Comparison of ENCODE assay signal across 7 cellular contexts in the genomic region with DNA sequence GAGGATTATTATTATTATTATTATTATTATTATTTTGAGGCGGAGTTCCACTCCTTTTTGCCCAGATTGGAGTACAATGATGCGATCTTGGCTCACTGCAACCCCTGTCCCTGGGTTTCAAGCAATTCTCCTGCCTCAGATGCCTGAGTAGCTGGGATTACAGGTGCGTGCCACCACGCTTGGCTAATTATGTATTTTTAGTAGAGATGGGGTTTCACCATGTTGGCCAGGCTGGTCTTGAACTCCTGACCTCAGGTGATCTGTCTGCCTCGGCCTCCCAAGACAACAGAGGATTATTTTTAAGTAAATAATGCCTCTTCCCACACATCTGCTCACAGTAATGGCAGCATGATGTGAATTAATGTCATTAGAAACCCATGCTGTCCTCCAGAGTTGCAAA. TPM values are rescaled to one million over a fixed set of nuclear protein-coding genes. Genes with fewer than 3 reads are reported as not detected.
DNase-seq lines count a peak whose midpoint lies in the region; ATAC-seq and TF ChIP-seq lines count a peak whose summit lies in the region.
"Not testable (repeated sequence)": the region's sequence is repeated elsewhere in the genome, so short reads cannot be mapped to it uniquely, and the experiment has no call there.

No MANE protein-coding gene starts in this region.

- H3K27ac Mint-ChIP-seq in activated T-cell treated with anti-CD3 and anti-CD28 coated beads, Interleukin-2, amount 50 U/mL, for 24 hours: peak overlapping the region; percentile 57
- peak overlapping the region; percentile 78 for H3K27ac Mint-ChIP-seq in chondrocyte (ENCODE audit: unreplicated experiment)
- H3K27ac Mint-ChIP-seq in neural progenitor cell: not testable (repeated sequence)

- not testable (repeated sequence) for H3K27me3 Mint-ChIP-seq in activated T-cell treated with anti-CD3 and anti-CD28 coated beads, Interleukin-2, amount 50 U/mL, for 24 hours; chondrocyte (ENCODE audit: low read depth); neural progenitor cell (ENCODE audit: insufficient read depth, low read depth)

- peaks cover 16% of the 10 kb centered on the region for H3K36me3 Mint-ChIP-seq in activated T-cell treated with anti-CD3 and anti-CD28 coated beads, Interleukin-2, amount 50 U/mL, for 24 hours (ENCODE audit: low read depth)
- peaks cover 15% of the 10 kb centered on the region for H3K36me3 Mint-ChIP-seq in chondrocyte (ENCODE audit: low read depth)
- not testable (repeated sequence) for H3K36me3 Mint-ChIP-seq in neural progenitor cell

- H4K8ac ChIP-seq in IMR-90 (ENCODE audit: low read depth in 2 of 2, low read length in 2 of 2): 0 out of 4 replicates have a peak overlapping the region, but pooled peaks of 1 of the 2 experiments have one; percentile 19

- H2BK5ac ChIP-seq in IMR-90 (ENCODE audit: low read depth, low read length, poor library complexity, severe bottlenecking): peak overlapping the region; percentile 30

- H2BK20ac ChIP-seq in IMR-90 (ENCODE audit: low read depth, low read length): not testable (repeated sequence)

- not testable (repeated sequence) for H3K27me3 ChIP-seq in IMR-90 (ENCODE audit: control insufficient read depth, insufficient read depth, low read length); heart left ventricle; neural progenitor cell; stomach

- not testable (repeated sequence) for BruUV-seq in IMR-90 (replicated peaks; lab: Mats Ljungman, UMichigan)

- peaks cover 21% of the 10 kb centered on the region for H3K4me1 Mint-ChIP-seq in activated T-cell treated with anti-CD3 and anti-CD28 coated beads, Interleukin-2, amount 50 U/mL, for 24 hours (ENCODE audit: low read depth)
- H3K4me1 Mint-ChIP-seq in chondrocyte (ENCODE audit: low read depth): peaks cover 30% of the 10 kb centered on the region
- not testable (repeated sequence) for H3K4me1 Mint-ChIP-seq in neural progenitor cell

- H3K4me3 ChIP-seq in IMR-90 (ENCODE audit: insufficient read depth, low read depth, low read length); heart left ventricle; neural progenitor cell; stomach: not testable (repeated sequence)

- H4K20me1 ChIP-seq in IMR-90 (ENCODE audit: insufficient read depth, low read length): peaks cover 20% of the 10 kb centered on the region; the same call in 1 of the 2 replicates
- H4K20me1 ChIP-seq in neural progenitor cell (ENCODE audit: low read depth): not testable (repeated sequence)

- H2AK5ac ChIP-seq in IMR-90 (ENCODE audit: low read depth, low read length): not testable (repeated sequence)

- not testable (repeated sequence) for DNase-seq in IMR-90; activated T-cell treated with anti-CD3 and anti-CD28 coated beads, Interleukin-2, amount 50 U/mL, for 24 hours; chondrocyte (ENCODE audit: low spot score); heart left ventricle; neural progenitor cell (ENCODE audit: low spot score); stomach

- not testable (repeated sequence) for H3K56ac ChIP-seq in IMR-90 (ENCODE audit: extremely low read depth, insufficient read depth, low read length)

- not testable (repeated sequence) for H2BK15ac ChIP-seq in IMR-90 (ENCODE audit: low read depth, low read length)

- no CpG with 5 or more reads among the region's 5 CpGs for WGBS in IMR-90 (ENCODE audit: extremely low coverage in 2 of 2, insufficient read length in 1 of 2), 2 experiments
- WGBS in heart left ventricle, 4 donors: 82 to 93% (median 91%) methylated on average over 5 of the region's 5 CpGs
- WGBS in stomach, 5 donors: 81 to 90% (median 82%) methylated on average over 5 of the region's 5 CpGs

- not testable (repeated sequence) for H2AK9ac ChIP-seq in IMR-90 (replicated peaks; ENCODE audit: low read depth, low read length, poor library complexity)

- not testable (repeated sequence) for H3K9me3 ChIP-seq in IMR-90 (ENCODE audit: control insufficient read depth, insufficient read depth, low read length); heart left ventricle; neural progenitor cell (ENCODE audit: low read depth); stomach

- TF ChIP-seq EP300 in stomach (IDR thresholded peaks at IDR 0.05): not testable (repeated sequence)

- intact Hi-C loops in IMR-90 (cut with micrococcal nuclease) (loop anchor here (1.0 to 5.0 kb wide), 2 partner anchors 97 to 365 kb away; no protein-coding TSS in a partner anchor), heart left ventricle (cut with DNase I) (loop anchor here in 8 of 10 donors (1.0 to 5.0 kb wide), 4 partner anchors 50 to 99 kb away; a partner anchor contains a TSS), stomach (cut with DNase I; ENCODE audit: low total_unique reads) (loop anchor here (5.0 kb wide), 1 partner anchor 95 kb away; no protein-coding TSS in a partner anchor)

- TF ChIP-seq CTCF in IMR-90 (conservative IDR thresholded peaks at IDR 0.05; ENCODE audit: low read depth, low read length); chondrocyte (IDR thresholded peaks at IDR 0.05); heart left ventricle (IDR thresholded peaks at IDR 0.05); neural progenitor cell (IDR thresholded peaks at IDR 0.05); stomach (IDR thresholded peaks at IDR 0.05): not testable (repeated sequence)

- not testable (repeated sequence) for H4K5ac ChIP-seq in IMR-90 (ENCODE audit: low read depth, low read length)

- not testable (repeated sequence) for H3K9ac ChIP-seq in IMR-90 (ENCODE audit: low read depth, low read length); neural progenitor cell

- H2BK120ac ChIP-seq in IMR-90 (ENCODE audit: low read depth, low read length): not testable (repeated sequence)

- 0 out of 2 replicates have a peak overlapping the region, but pooled peaks have one; percentile 14 for H4K91ac ChIP-seq in IMR-90 (ENCODE audit: insufficient read depth, low read depth, low read length)

- not testable (repeated sequence) for TF ChIP-seq POLR2A in IMR-90 (IDR thresholded peaks at IDR 0.05; ENCODE audit: low read depth, low read length); heart left ventricle (IDR thresholded peaks at IDR 0.05); stomach (IDR thresholded peaks at IDR 0.05)

- not testable (repeated sequence) for H3K9me1 ChIP-seq in IMR-90 (ENCODE audit: insufficient read depth, low read length)

- TF ChIP-seq RAD21 in IMR-90 (IDR thresholded peaks at IDR 0.05; ENCODE audit: low read length): not testable (repeated sequence)

- not testable (repeated sequence) for H3K4me2 ChIP-seq in IMR-90 (ENCODE audit: low read depth, low read length); neural progenitor cell

- H3K79me1 ChIP-seq in IMR-90 (ENCODE audit: low read depth in 1 of 2, low read length in 2 of 2): peaks cover 3 to 31% of the 10 kb centered on the region in 2 experiments; a peak in 3 of 4 replicates

- CTCF ChIA-PET in IMR-90 (lab: Yijun Ruan, JAX): interaction anchor here (0.6 to 2.9 kb wide), 15 partner anchors 8 to 691 kb away, joined by 3 to 36 read pairs (median 4); no protein-coding TSS in a partner anchor

- dilution Hi-C loops in IMR-90 (cut with HindIII; ENCODE audit: low sequenced_read_pairs, unreplicated experiment): not testable (repeated sequence)

- H3K27ac ChIP-seq in IMR-90 (ENCODE audit: insufficient read depth, low read length) (0 out of 2 replicates have a peak overlapping the region, but pooled peaks have one; percentile 4), heart left ventricle (peak overlapping the region in 9 of 12 donors; percentile 22 to 61 (median 39)), stomach (peak overlapping the region in 4 of 5 donors; percentile 47 to 70 (median 54))
- not testable (repeated sequence) for H3K27ac ChIP-seq in neural progenitor cell

- not testable (repeated sequence) for H3K4me3 Mint-ChIP-seq in activated T-cell treated with anti-CD3 and anti-CD28 coated beads, Interleukin-2, amount 50 U/mL, for 24 hours; chondrocyte (ENCODE audit: unreplicated experiment); neural progenitor cell

- H3K79me2 ChIP-seq in neural progenitor cell (ENCODE audit: low read depth): not testable (repeated sequence)

- 0 out of 2 replicates have a peak overlapping the region, but pooled peaks have one; percentile 10 for H3K18ac ChIP-seq in IMR-90 (ENCODE audit: low read depth, low read length)

- not testable (repeated sequence) for H3K23ac ChIP-seq in IMR-90 (ENCODE audit: low read depth, low read length)

- peak overlapping the region; percentile 20; the same call in 1 of the 2 replicates for H3K14ac ChIP-seq in IMR-90 (replicated peaks; ENCODE audit: low read depth, low read length)

- H2AFZ ChIP-seq in IMR-90 (replicated peaks; ENCODE audit: low read length, poor library complexity): not testable (repeated sequence)
- peak overlapping the region; percentile 54 for H2AFZ ChIP-seq in neural progenitor cell (replicated peaks)

- H3K4ac ChIP-seq in IMR-90 (ENCODE audit: low read depth, low read length): not testable (repeated sequence)

- H3K9me3 Mint-ChIP-seq in activated T-cell treated with anti-CD3 and anti-CD28 coated beads, Interleukin-2, amount 50 U/mL, for 24 hours; chondrocyte (ENCODE audit: low read depth); neural progenitor cell: not testable (repeated sequence)

- not testable (repeated sequence) for H3F3A ChIP-seq in neural progenitor cell (ENCODE audit: low read depth)

- not testable (repeated sequence) for H3K4me1 ChIP-seq in IMR-90 (ENCODE audit: control insufficient read depth, insufficient read depth, low read length); neural progenitor cell
- H3K4me1 ChIP-seq in heart left ventricle: peaks cover 0 to 59% (median 15%) of the 10 kb centered on the region in 12 donors
- peaks cover 16 to 34% (median 17%) of the 10 kb centered on the region in 4 donors for H3K4me1 ChIP-seq in stomach

- POLR2A ChIA-PET in IMR-90 (lab: Charles Lee; ENCODE audit: unreplicated experiment): interaction anchor here (0.6 to 1.5 kb wide), 5 partner anchors 21 to 89 kb away, joined by 3 to 11 read pairs (median 4); a partner anchor contains a TSS

- in situ Hi-C loops in IMR-90 (cut with MboI; ENCODE audit: low sequenced_read_pairs): not testable (repeated sequence)

- H3K36me3 ChIP-seq in IMR-90 (ENCODE audit: control insufficient read depth, insufficient read depth, low read length) (peaks cover 22% of the 10 kb centered on the region), heart left ventricle (peaks cover 0 to 20% (median 6%) of the 10 kb centered on the region in 9 donors), stomach (peaks cover 0 to 20% (median 11%) of the 10 kb centered on the region in 4 donors)
- not testable (repeated sequence) for H3K36me3 ChIP-seq in neural progenitor cell

- peak; percentile 7 for ATAC-seq in GM18868 (IDR thresholded peaks at IDR 0.05; ENCODE audit: unreplicated experiment)
- not testable (repeated sequence) for ATAC-seq in IMR-90 (ENCODE audit: low read depth); heart left ventricle

RNA-seq across cellular contexts. Expression of a gene that starts 20.5 kb away (rescaled TPM):
- total RNA-seq in IMR-90 (2012; rRNA removed) (757 and 978 TPM in 2 replicates), chondrocyte (846 to 4,145 TPM (median 3,929 TPM) in 3 replicates), heart left ventricle (100 to 1,000 TPM in 4 of 9 donors, 10 to 100 TPM in 5; 70.9 to 244 (median 86.7) TPM), neural progenitor cell (ENCODE audit: low replicate concordance) (19.0 and 22.3 TPM in 2 replicates), stomach (1,000 to 10,000 TPM in 3 of 5 donors, 100 to 1,000 TPM in 2; 662 to 3,169 (median 1,551) TPM)
- polyA plus RNA-seq in IMR-90 (2012; rRNA removed) (1,117 and 1,235 TPM in 2 replicates), heart left ventricle (100 to 1,000 TPM; 110 to 122 TPM), stomach (1,000 to 10,000 TPM in 1 of 3 donors, 100 to 1,000 TPM in 2; 233 to 1,186 (median 339) TPM)
- polyA plus RNA-seq in IMR-90 (2012; cell fraction: cytosol; rRNA removed): 948 and 1,147 TPM in 2 replicates
- 396 and 625 TPM in 2 replicates for polyA plus RNA-seq in IMR-90 (2012; cell fraction: nucleus; rRNA removed; ENCODE audit: low replicate concordance)

RNA-seq across cellular contexts. Expression of a gene that starts 52.0 kb away (rescaled TPM):
- total RNA-seq in IMR-90 (2012; rRNA removed): 28.1 and 32.8 TPM in 2 replicates
- 26.8 and 30.6 TPM in 2 replicates for polyA plus RNA-seq in IMR-90 (2012; rRNA removed)
- 10.8 and 17.7 TPM in 2 replicates for polyA plus RNA-seq in IMR-90 (2012; cell fraction: cytosol; rRNA removed)
- 41.6 and 41.8 TPM in 2 replicates for polyA plus RNA-seq in IMR-90 (2012; cell fraction: nucleus; rRNA removed; ENCODE audit: low replicate concordance)
- total RNA-seq in chondrocyte: 1.6 to 2.7 TPM (median 2.1 TPM) in 3 replicates
- total RNA-seq in heart left ventricle: 1 to 10 TPM; 1.2 to 6.3 (median 3.9) TPM
- polyA plus RNA-seq in heart left ventricle: 1 to 10 TPM; 1.0 to 1.2 TPM
- total RNA-seq in neural progenitor cell (ENCODE audit: low replicate concordance): 1.6 and 1.9 TPM in 2 replicates
- total RNA-seq in stomach: 10 to 100 TPM in 3 of 5 donors, 1 to 10 TPM in 2; 6.7 to 40.8 (median 10.7) TPM
- polyA plus RNA-seq in stomach: 1 to 10 TPM; 3.2 to 7.4 (median 5.2) TPM

RNA-seq across cellular contexts. Expression of a gene that starts 58.6 kb away (rescaled TPM):
- 53.8 and 54.7 TPM in 2 replicates for total RNA-seq in IMR-90 (2012; rRNA removed)
- 31.1 and 34.3 TPM in 2 replicates for polyA plus RNA-seq in IMR-90 (2012; rRNA removed)
- 11.6 and 17.5 TPM in 2 replicates for polyA plus RNA-seq in IMR-90 (2012; cell fraction: cytosol; rRNA removed)
- polyA plus RNA-seq in IMR-90 (2012; cell fraction: nucleus; rRNA removed; ENCODE audit: low replicate concordance): 7.6 and 49.3 TPM in 2 replicates
- total RNA-seq in chondrocyte: 11.2 to 11.6 TPM (median 11.5 TPM) in 3 replicates
- total RNA-seq in heart left ventricle: 10 to 100 TPM in 2 of 9 donors, 1 to 10 TPM in 7; 2.6 to 15.6 (median 5.1) TPM
- polyA plus RNA-seq in heart left ventricle: 1 to 10 TPM; 1.6 to 3.2 TPM
- 9.2 and 11.1 TPM in 2 replicates for total RNA-seq in neural progenitor cell (ENCODE audit: low replicate concordance)
- 100 to 1,000 TPM in 1 of 5 donors, 10 to 100 TPM in 3, not detected in 1; 19.3 to 107 (median 46.2) TPM for total RNA-seq in stomach
- 1 to 10 TPM; 5.0 to 8.4 (median 5.6) TPM for polyA plus RNA-seq in stomach
